12 cellular contexts compared by ENCODE assay signal in genomic region chr6:129489215-129489765, GRCh38.
DNase-seq lines count a peak whose midpoint lies in the region; ATAC-seq, FAIRE-seq and TF ChIP-seq lines count a peak whose summit lies in the region.
"Had no signal": no experiment of that assay in that cellular context is flagged by ENCODE, and none has a peak within 500 bp of the region (broad histone marks: within the 10 kb centered on the region; RNA-seq: fewer than 3 reads in every experiment).

No MANE protein-coding gene starts in this region.

- H3K4me1 ChIP-seq in A549 = peaks cover 27% of the 10 kb centered on the region
- peaks cover 0 to 11% of the 10 kb centered on the region in 2 donors for H3K4me1 ChIP-seq in muscle layer of duodenum (ENCODE audit: control insufficient read depth in 1 of 2, insufficient read depth in 2 of 2, low read length in 2 of 2)

- CTCF ChIA-PET in A549 (lab: Yijun Ruan, JAX) = no interaction called here

- ATAC-seq in A549 = no peak
- no peak for ATAC-seq in HG02973 (IDR thresholded peaks at IDR 0.05; ENCODE audit: unreplicated experiment)
- ATAC-seq in GM21515 (IDR thresholded peaks at IDR 0.05; ENCODE audit: unreplicated experiment) = no peak

- no peak for TF ChIP-seq EP300 in A549 (IDR thresholded peaks at IDR 0.05)

- peaks cover 8 to 10% of the 10 kb centered on the region in 2 donors for H3K36me3 ChIP-seq in muscle layer of duodenum (ENCODE audit: control insufficient read depth in 1 of 2, insufficient read depth in 2 of 2, low read length in 2 of 2)

- H3K4me2 ChIP-seq in A549 = no peak overlapping the region

- no peak for FAIRE-seq in A549 (lab: Jason Lieb, UNC)
- peak; percentile 21 for FAIRE-seq in GM19239 (lab: Jason Lieb, UNC)

- WGBS in A549 (ENCODE audit: missing lambda C conversion rate) = 85% methylated on average over 2 of the region's 2 CpGs
- 90 to 94% (median 91%) methylated on average over 2 of the region's 2 CpGs for WGBS in adipose tissue, 3 donors

- TF ChIP-seq CTCF in A549 (IDR thresholded peaks at IDR 0.05) = no peak

- H3K27ac ChIP-seq in A549 (peak overlapping the region; percentile 6 to 39; a peak in 4 of 6 replicates), adipose tissue (ENCODE audit: low read depth, low read length) (peak overlapping the region; percentile 71), muscle layer of duodenum (ENCODE audit: low read length) (peak overlapping the region; percentile 97)

- H3K4me3 ChIP-seq in A549 = no peak overlapping the region
- H3K4me3 ChIP-seq in muscle layer of duodenum (ENCODE audit: low read depth in 1 of 2, low read length in 2 of 2) = no peak overlapping the region
- H3K4me3 ChIP-seq: dorsolateral prefrontal cortex had no signal

- H3K27me3 ChIP-seq in muscle layer of duodenum (ENCODE audit: low read depth, low read length) = no peaks in the 10 kb centered on the region
- H3K27me3 ChIP-seq: dorsolateral prefrontal cortex had no signal

- TF ChIP-seq RAD21 in A549 (conservative IDR thresholded peaks at IDR 0.05 in 1 of 2, IDR thresholded peaks at IDR 0.05 in 1 of 2) = no peak

- no peak for TF ChIP-seq POLR2A in A549 (IDR thresholded peaks at IDR 0.05; ENCODE audit: low read length)

- H3K9me3 ChIP-seq in A549 = no peaks in the 10 kb centered on the region
- H3K9me3 ChIP-seq in muscle layer of duodenum (ENCODE audit: control insufficient read depth in 1 of 2, low read length in 2 of 2) = no peaks in the 10 kb centered on the region
- H3K9me3 ChIP-seq: Caco-2 had no signal

- POLR2A ChIA-PET in A549 (lab: Yijun Ruan, JAX) = no interaction called here

- DNase-seq in A549 (ENCODE audit: low read depth in 1 of 2, low spot score in 1 of 2) (no peak), GM19239 (ENCODE audit: insufficient read length, low spot score) (no peak), hypothalamus (lab: John Stamatoyannopoulos, UW) (no peak)
- DNase-seq in activated CD4-positive, CD25-positive, alpha-beta regulatory T cell (lab: John Stamatoyannopoulos, UW) = no peak
- DNase-seq: Caco-2; dorsolateral prefrontal cortex; hippocampal formation; stimulated activated CD4-positive, alpha-beta T cell treated with anti-CD3 and anti-CD28 coated beads, Interleukin-15, amount 100 ng/mL, for 24 hours had no signal

TF ChIP-seq in A549, 52 proteins besides CTCF, POLR2A, EP300 and RAD21:
- TF ChIP-seq MAFK (IDR thresholded peaks at IDR 0.05; ENCODE audit: partially characterized antibody) = no peak
- no peak for TF ChIP-seq E2F6 (IDR thresholded peaks at IDR 0.05; ENCODE audit: borderline replicate concordance, low read depth)
- TF ChIP-seq HMGXB4 (CRISPR knock-in tag; IDR thresholded peaks at IDR 0.05; ENCODE audit: borderline replicate concordance) = no peak
- TF ChIP-seq RNF2 (IDR thresholded peaks at IDR 0.05; ENCODE audit: borderline replicate concordance, low read depth) = no peak
- no peak for TF ChIP-seq GATA3 (IDR thresholded peaks at IDR 0.05; ENCODE audit: borderline replicate concordance)
- TF ChIP-seq HOXB13 (CRISPR knock-in tag; IDR thresholded peaks at IDR 0.05; ENCODE audit: low read depth) = no peak
- TF ChIP-seq ATOH8 (CRISPR knock-in tag; IDR thresholded peaks at IDR 0.05; ENCODE audit: low read depth) = no peak
- TF ChIP-seq ZC3H11A (IDR thresholded peaks at IDR 0.05) = no peak
- TF ChIP-seq CBX8 (IDR thresholded peaks at IDR 0.05) = no peak
- TF ChIP-seq CHD2 (IDR thresholded peaks at IDR 0.05; ENCODE audit: low read length, partially characterized antibody) = no peak
- no peak for TF ChIP-seq HOXB5 (CRISPR knock-in tag; IDR thresholded peaks at IDR 0.05)
- TF ChIP-seq MAZ (IDR thresholded peaks at IDR 0.05; ENCODE audit: borderline replicate concordance, low read depth, low read length) = no peak
- no peak for TF ChIP-seq RCOR1 (IDR thresholded peaks at IDR 0.05; ENCODE audit: low read depth, low read length)
- no peak for TF ChIP-seq POLR2AphosphoS2 (conservative IDR thresholded peaks at IDR 0.05; ENCODE audit: low read length)
- no peak for TF ChIP-seq HOXA7 (CRISPR knock-in tag; IDR thresholded peaks at IDR 0.05)
- no peak for TF ChIP-seq EHF (CRISPR knock-in tag; IDR thresholded peaks at IDR 0.05)
- no peak for TF ChIP-seq NPAS2 (CRISPR knock-in tag; IDR thresholded peaks at IDR 0.05; ENCODE audit: borderline replicate concordance)
- TF ChIP-seq RFX5 (IDR thresholded peaks at IDR 0.05) = no peak
- no peak for TF ChIP-seq ZSCAN20 (CRISPR knock-in tag; IDR thresholded peaks at IDR 0.05)
- no peak for TF ChIP-seq KDM1A (IDR thresholded peaks at IDR 0.05; ENCODE audit: low read depth)

Comparison
In these comparisons a context has a peak if more than half of its experiments do, and no peak if none do; other contexts are left out.
1. H3K27ac ChIP-seq: peak in every context shown above with its lines; median percentile 97 in muscle layer of duodenum; 71 in adipose tissue; 22 in A549.